ENCODE assay signal across 16 cellular contexts in genomic region chr1:228740991-228741390, GRCh38.
"Had no signal": no experiment of that assay in that cellular context is flagged by ENCODE, and none has a peak within 500 bp of the region (broad histone marks: within the 10 kb centered on the region; RNA-seq: fewer than 3 reads in every experiment).

No MANE protein-coding gene starts in this region.

- H3K27ac ChIP-seq: heart right ventricle, prostate gland, right atrium auricular region, SK-N-MC, suprapubic skin, upper lobe of right lung had no signal

- DNase-seq: activated CD4-positive, alpha-beta memory T cell treated with anti-CD3 and anti-CD28 coated beads for 36 hours; activated CD4-positive, alpha-beta T cell treated with anti-CD3 and anti-CD28 coated beads for 36 hours; activated naive CD4-positive, alpha-beta T cell; activated naive CD8-positive, alpha-beta T cell treated with anti-CD3 and anti-CD28 coated beads for 36 hours; caudate nucleus; heart right ventricle; immature natural killer cell; mesendoderm; occipital lobe; upper lobe of right lung had no signal

- H3K27me3 ChIP-seq: gastrocnemius medialis, right atrium auricular region, suprapubic skin, upper lobe of right lung had no signal

- H3K36me3 ChIP-seq: prostate gland had no signal

- H3K4me3 ChIP-seq: coronary artery, gastrocnemius medialis, heart right ventricle, prostate gland, right atrium auricular region, SK-N-MC, suprapubic skin, upper lobe of right lung had no signal

- H3K9me3 ChIP-seq: gastrocnemius medialis, heart right ventricle, prostate gland, right atrium auricular region, suprapubic skin, upper lobe of right lung had no signal
